In the genomic region with DNA sequence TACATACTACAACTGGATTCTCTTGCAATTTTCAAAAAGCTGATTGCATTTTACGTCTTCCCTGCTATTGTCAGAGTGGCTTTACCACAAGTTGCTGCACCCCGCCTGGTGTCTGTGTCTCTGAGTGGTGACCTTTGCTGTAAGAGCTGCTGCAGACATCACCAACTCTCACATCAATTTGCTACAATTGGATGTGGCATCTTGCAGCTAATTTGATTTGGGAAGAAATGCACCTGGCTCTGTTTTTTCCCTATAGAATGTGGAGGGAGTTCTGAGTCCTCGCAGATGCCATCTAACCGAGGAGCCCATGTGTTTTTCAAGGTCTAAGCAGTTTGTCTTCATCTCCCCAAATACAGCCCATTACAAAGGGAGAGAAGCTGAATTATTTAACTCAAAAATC, we compare ENCODE assay signal across 20 cellular contexts.
"Had no signal": no experiment of that assay in that cellular context is flagged by ENCODE, and none has a peak within 500 bp of the region (broad histone marks: within the 10 kb centered on the region; RNA-seq: fewer than 3 reads in every experiment).

No MANE protein-coding gene starts in this region.

- H3K4me1 Mint-ChIP-seq: mesothelial cell of epicardium; naive B cell; stimulated activated naive B cell treated with anti-CD40 and anti-IgM and Interleukin-4, amounts not matched to agents 10 μg/mL and 1 μg/mL and 100 μg/mL, for 72 hours; stimulated activated naive CD8-positive, alpha-beta T cell treated with anti-CD3 and anti-CD28 coated beads, Interleukin-15, amount 100 ng/mL, for 72 hours had no signal

- H3K4me3 Mint-ChIP-seq: mesothelial cell of epicardium; naive B cell; natural killer cell treated with Interleukin-12 subunit alpha and Interleukin-12 subunit beta and Interleukin-15 and Interleukin-18, amount 100 ng/mL, for 72 hours; neural crest cell; stimulated activated naive B cell treated with anti-CD40 and anti-IgM and Interleukin-4, amounts not matched to agents 10 μg/mL and 1 μg/mL and 100 μg/mL, for 72 hours; stimulated activated naive CD8-positive, alpha-beta T cell treated with anti-CD3 and anti-CD28 coated beads, Interleukin-15, amount 100 ng/mL, for 72 hours; type B pancreatic cell had no signal

- H3K27ac ChIP-seq: dorsolateral prefrontal cortex, neutrophil, pancreas, right lobe of liver, thyroid gland had no signal

- ATAC-seq: left lobe of liver; mucosa of descending colon; natural killer cell treated with Interleukin-12 subunit alpha and Interleukin-12 subunit beta and Interleukin-15 and Interleukin-18, amount 100 ng/mL, for 72 hours; pancreas; right lobe of liver; stimulated activated naive B cell treated with anti-CD40 and anti-IgM and Interleukin-4, amounts not matched to agents 10 μg/mL and 1 μg/mL and 100 μg/mL, for 72 hours; stimulated activated naive CD8-positive, alpha-beta T cell treated with anti-CD3 and anti-CD28 coated beads, Interleukin-15, amount 100 ng/mL, for 72 hours had no signal

- H3K27ac Mint-ChIP-seq: mesothelial cell of epicardium; naive B cell; natural killer cell treated with Interleukin-12 subunit alpha and Interleukin-12 subunit beta and Interleukin-15 and Interleukin-18, amount 100 ng/mL, for 72 hours; stimulated activated naive B cell treated with anti-CD40 and anti-IgM and Interleukin-4, amounts not matched to agents 10 μg/mL and 1 μg/mL and 100 μg/mL, for 72 hours; stimulated activated naive CD8-positive, alpha-beta T cell treated with anti-CD3 and anti-CD28 coated beads, Interleukin-15, amount 100 ng/mL, for 72 hours; type B pancreatic cell had no signal

- H3K9me3 ChIP-seq: mucosa of descending colon, neutrophil, pancreas, right lobe of liver, thyroid gland had no signal

- H3K36me3 Mint-ChIP-seq: mesothelial cell of epicardium; naive B cell; natural killer cell treated with Interleukin-12 subunit alpha and Interleukin-12 subunit beta and Interleukin-15 and Interleukin-18, amount 100 ng/mL, for 72 hours; stimulated activated naive B cell treated with anti-CD40 and anti-IgM and Interleukin-4, amounts not matched to agents 10 μg/mL and 1 μg/mL and 100 μg/mL, for 72 hours; type B pancreatic cell had no signal

- H3K36me3 ChIP-seq: neutrophil, pancreas, right lobe of liver, thyroid gland had no signal

- H3K27me3 ChIP-seq: pancreas, right lobe of liver, thyroid gland had no signal

- H3K4me1 ChIP-seq: pancreas, right lobe of liver, thyroid gland had no signal

- H3K4me3 ChIP-seq: dorsolateral prefrontal cortex, mucosa of descending colon, pancreas, right lobe of liver, thyroid gland had no signal

- DNase-seq: dorsolateral prefrontal cortex; effector CD4-positive, alpha-beta T cell; head of caudate nucleus; mesenchymal stem cell; mucosa of descending colon; naive B cell; pancreas; right lobe of liver; small intestine; stimulated activated CD4-positive, alpha-beta T cell treated with anti-CD3 and anti-CD28 coated beads, Interleukin-15, amount 100 ng/mL, for 24 hours; stimulated activated CD4-positive, alpha-beta T cell treated with anti-CD3 and anti-CD28 coated beads, Interleukin-2, amount 100 ng/mL, for 48 hours; stimulated activated naive B cell treated with anti-CD40 and anti-IgM and Interleukin-4, amounts not matched to agents 10 μg/mL and 1 μg/mL and 100 μg/mL, for 72 hours; stimulated activated naive CD8-positive, alpha-beta T cell treated with anti-CD3 and anti-CD28 coated beads, Interleukin-15, amount 100 ng/mL, for 72 hours; thyroid gland had no signal

- H3K9me3 Mint-ChIP-seq: mesothelial cell of epicardium; natural killer cell treated with Interleukin-12 subunit alpha and Interleukin-12 subunit beta and Interleukin-15 and Interleukin-18, amount 100 ng/mL, for 72 hours; stimulated activated naive B cell treated with anti-CD40 and anti-IgM and Interleukin-4, amounts not matched to agents 10 μg/mL and 1 μg/mL and 100 μg/mL, for 72 hours; stimulated activated naive CD8-positive, alpha-beta T cell treated with anti-CD3 and anti-CD28 coated beads, Interleukin-15, amount 100 ng/mL, for 72 hours; type B pancreatic cell had no signal
